8 cellular contexts compared by ENCODE assay signal in genomic region chr1:212558665-212559480, GRCh38. TPM values are rescaled to one million over a fixed set of nuclear protein-coding genes. Genes with fewer than 3 reads are reported as not detected.
DNase-seq lines count a peak whose midpoint lies in the region; ATAC-seq and TF ChIP-seq lines count a peak whose summit lies in the region.

No MANE protein-coding gene starts in this region.

- peak; percentile 90 to 94 for DNase-seq in Caco-2
- DNase-seq in HS-5 (ENCODE audit: low read depth), result peak; percentile 62
- peak; percentile 81 for DNase-seq in NOMO-1 treated with DMSO at 0.1 percent for 48 hours (lab: John Stamatoyannopoulos, UW; ENCODE audit: unreplicated experiment)
- DNase-seq in activated CD8-positive, alpha-beta memory T cell treated with anti-CD3 and anti-CD28 coated beads, Interleukin-2, amount 50 U/mL, for 1 hour (ENCODE audit: extremely low read depth), result peak; percentile 77
- DNase-seq in mesendoderm, result peak; percentile 96
- DNase-seq in stimulated activated CD8-positive, alpha-beta memory T cell treated with anti-CD3 and anti-CD28 coated beads, Interleukin-12 subunit alpha, Interleukin-12 subunit beta, amount 100 ng/mL, for 4 hours (ENCODE audit: low read depth), result peak; percentile 85

- H3K36me3 ChIP-seq in Caco-2 (ENCODE audit: control insufficient read depth, insufficient read depth, low read length) (no peaks in the 10 kb centered on the region), endocrine pancreas (ENCODE audit: control insufficient read depth, insufficient read depth, low read length) (no peaks in the 10 kb centered on the region), mesendoderm (ENCODE audit: control insufficient read depth, insufficient read depth, low read length) (no peaks in the 10 kb centered on the region)

- CTCF ChIA-PET in Caco-2 (lab: Charles Lee), result interaction anchor here (0.6 to 2.2 kb wide), 8 partner anchors 50 to 878 kb away, joined by 3 to 12 read pairs (median 5); partner anchors contain the start of gene ATF3

- no peak overlapping the region for H2AK5ac ChIP-seq in mesendoderm (ENCODE audit: low read length)

- H3K4me3 ChIP-seq in Caco-2 (ENCODE audit: low read depth, low read length) (peak overlapping the region; percentile 93), endocrine pancreas (ENCODE audit: control insufficient read depth, insufficient read depth, low read length) (peak overlapping the region; percentile 32), mesendoderm (ENCODE audit: low read length) (peak overlapping the region; percentile 47)

- H2BK5ac ChIP-seq in mesendoderm (ENCODE audit: low read length), result no peak overlapping the region

- ATAC-seq in GM21360 (IDR thresholded peaks at IDR 0.05; ENCODE audit: unreplicated experiment), result peak; percentile 89

- no peak overlapping the region for H2BK15ac ChIP-seq in mesendoderm (replicated peaks; ENCODE audit: low read depth)

- no peaks in the 10 kb centered on the region for H3K9me3 Mint-ChIP-seq in Caco-2 (ENCODE audit: unreplicated experiment)

- intact Hi-C loops in Caco-2 (cut with micrococcal nuclease; ENCODE audit: unreplicated experiment), result loop anchor here (1.0 kb wide), 4 partner anchors 50 to 82 kb away; no protein-coding TSS in a partner anchor

- H4K5ac ChIP-seq in mesendoderm (ENCODE audit: low read length), result peak overlapping the region; percentile 84

- H2BK120ac ChIP-seq in mesendoderm (ENCODE audit: low read depth, low read length), result peak overlapping the region; percentile 69

- peaks cover 12% of the 10 kb centered on the region; the same call in 1 of the 2 replicates for H3K4me1 ChIP-seq in Caco-2
- no peaks in the 10 kb centered on the region for H3K4me1 ChIP-seq in endocrine pancreas (ENCODE audit: control insufficient read depth, insufficient read depth, low read length)
- no peaks in the 10 kb centered on the region for H3K4me1 ChIP-seq in mesendoderm (ENCODE audit: control insufficient read depth, low read depth, low read length)

- H3K9me3 ChIP-seq in Caco-2, result no peaks in the 10 kb centered on the region
- H3K9me3 ChIP-seq in endocrine pancreas (ENCODE audit: control insufficient read depth, low read length), result no peaks in the 10 kb centered on the region

- H3K27me3 Mint-ChIP-seq in Caco-2 (ENCODE audit: insufficient read depth, unreplicated experiment), result no peaks in the 10 kb centered on the region

- no CpG with 5 or more reads among the region's 64 CpGs for WGBS in mesendoderm (ENCODE audit: extremely low coverage, insufficient coverage, low lambda C conversion rate)

- TF ChIP-seq CTCF in Caco-2 (IDR thresholded peaks at IDR 0.05; ENCODE audit: insufficient read depth in 1 of 2, low read depth in 1 of 2, low read length in 1 of 2, severe bottlenecking in 1 of 2, unreplicated experiment in 1 of 2), result peak in 1 of 2 experiments; percentile 7

- BruUV-seq in Caco-2 (replicated peaks; lab: Mats Ljungman, UMichigan), result no TSS peak

- peak overlapping the region; percentile 66 for H3K4me2 ChIP-seq in mesendoderm (ENCODE audit: low read length)

- no peaks in the 10 kb centered on the region for H3K36me3 Mint-ChIP-seq in Caco-2 (ENCODE audit: insufficient read depth, unreplicated experiment)

- no peaks in the 10 kb centered on the region for H3K79me2 ChIP-seq in mesendoderm (ENCODE audit: control insufficient read depth, insufficient read depth, low read length)

- H4K8ac ChIP-seq in mesendoderm (ENCODE audit: low read depth, low read length), result no peak overlapping the region

- H3K18ac ChIP-seq in mesendoderm (ENCODE audit: low read length), result peak overlapping the region; percentile 95

- H3K79me1 ChIP-seq in mesendoderm (ENCODE audit: low read length), result no peaks in the 10 kb centered on the region

- H3K27ac ChIP-seq in mesendoderm (ENCODE audit: low read depth, low read length), result peak overlapping the region; percentile 36

- H3K9ac ChIP-seq in endocrine pancreas (ENCODE audit: control insufficient read depth, insufficient read depth, low read length) (peak overlapping the region; percentile 31), mesendoderm (ENCODE audit: low read length) (peak overlapping the region; percentile 81)

- no peak overlapping the region for H3K23ac ChIP-seq in mesendoderm (ENCODE audit: low read length)

- peak overlapping the region; percentile 97 for H3K4ac ChIP-seq in mesendoderm (ENCODE audit: low read depth, low read length)

- peak overlapping the region; percentile 78 for H3K4me3 Mint-ChIP-seq in Caco-2 (ENCODE audit: unreplicated experiment)

- H3K4me1 Mint-ChIP-seq in Caco-2 (ENCODE audit: low read depth, unreplicated experiment), result peaks cover 7% of the 10 kb centered on the region

- H3K27me3 ChIP-seq in Caco-2 (replicated peaks; ENCODE audit: control insufficient read depth, insufficient read depth, low read length), result no peaks in the 10 kb centered on the region
- H3K27me3 ChIP-seq in endocrine pancreas (ENCODE audit: control insufficient read depth, insufficient read depth, low read length), result no peaks in the 10 kb centered on the region
- H3K27me3 ChIP-seq in mesendoderm (ENCODE audit: insufficient read depth, low read length, poor library complexity), result no peaks in the 10 kb centered on the region

- peak overlapping the region; percentile 93 for H3K56ac ChIP-seq in mesendoderm (ENCODE audit: low read length)

- POLR2A ChIA-PET in Caco-2 (lab: Charles Lee), result interaction anchor here (0.6 to 1.9 kb wide), 10 partner anchors 9 to 674 kb away, joined by 3 to 22 read pairs (median 4); partner anchors contain the start of genes ATF3 and FLVCR1

- H3K27ac Mint-ChIP-seq in Caco-2 (ENCODE audit: unreplicated experiment), result peak overlapping the region; percentile 95

RNA-seq across cellular contexts. Expression of gene ATF3, which starts 49.7 kb away (rescaled TPM):
- total RNA-seq in Caco-2 (2022), result 21.8 and 25.8 TPM in 2 replicates
- polyA plus RNA-seq in mesendoderm (2013, experiment 1 of 2), result 19.0 TPM
- 21.3 TPM for polyA plus RNA-seq in mesendoderm (2013, experiment 2 of 2)

Comparison
In these comparisons a context has a peak if more than half of its experiments do, and no peak if none do; other contexts are left out.
1. Peak in every context shown above with its lines: DNase-seq, ATAC-seq, H3K4me3 ChIP-seq and H3K27ac ChIP-seq.
2. H3K4me3 ChIP-seq: peak in every context shown above with its lines; median percentile 93 in Caco-2; 47 in mesendoderm; 32 in endocrine pancreas.